ENCODE assay signal across 8 cellular contexts in the genomic region with DNA sequence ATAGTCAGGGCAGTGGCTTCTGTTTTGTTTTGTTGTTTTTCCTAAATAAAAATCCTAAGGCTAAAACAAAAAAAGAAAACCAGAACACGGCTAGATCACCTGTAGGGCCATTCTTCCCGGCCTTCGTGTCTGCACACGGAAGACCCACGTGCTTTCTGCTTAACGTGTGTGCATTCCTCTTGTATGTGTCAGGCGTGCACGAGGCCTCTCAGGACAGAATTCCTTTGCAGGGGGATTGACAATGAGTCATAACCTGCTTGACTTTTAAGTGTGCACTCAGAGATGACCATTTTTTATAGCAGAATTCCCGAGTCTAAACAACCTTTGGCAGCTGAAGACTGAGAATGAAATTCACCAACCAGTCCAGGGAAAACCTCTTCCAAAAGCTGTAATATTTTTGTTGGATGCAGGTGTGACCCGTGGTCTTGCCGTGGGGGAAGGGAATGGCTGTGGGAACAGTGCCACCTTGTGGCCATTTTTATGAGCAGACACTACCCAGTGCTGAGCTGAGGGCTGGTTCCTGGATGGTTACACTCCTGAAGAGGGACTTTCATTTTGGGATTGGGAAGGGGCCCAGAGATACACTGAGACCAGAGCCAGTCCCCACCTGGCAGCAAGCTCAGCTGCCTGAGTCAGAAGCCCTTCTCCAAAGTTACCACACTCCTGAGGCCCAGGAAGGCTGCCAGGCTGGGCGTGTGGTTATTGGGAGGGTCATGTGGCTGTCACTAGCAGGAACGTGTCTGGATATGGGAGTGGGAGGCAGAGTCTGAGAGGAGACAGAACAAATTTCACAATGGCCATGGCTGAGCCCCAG. TPM values are rescaled to one million over a fixed set of nuclear protein-coding genes. Genes with fewer than 3 reads are reported as not detected.
DNase-seq lines count a peak whose midpoint lies in the region; ATAC-seq, FAIRE-seq and TF ChIP-seq lines count a peak whose summit lies in the region.

No MANE protein-coding gene starts in this region.

- H3K4me1 ChIP-seq in A549 (peaks cover 44% of the 10 kb centered on the region), muscle layer of duodenum (ENCODE audit: control insufficient read depth in 1 of 2, insufficient read depth in 2 of 2, low read length in 2 of 2) (peaks cover 0 to 5% of the 10 kb centered on the region in 2 donors)

- FAIRE-seq in A549 (lab: Jason Lieb, UNC) (peak; percentile 23), GM12891 (lab: Jason Lieb, UNC) (peak; percentile 85)

- TF ChIP-seq POLR2A in A549 (IDR thresholded peaks at IDR 0.05; ENCODE audit: low read length) = no peak
- no peak for TF ChIP-seq POLR2A in GM12891 (IDR thresholded peaks at IDR 0.05; ENCODE audit: low read depth, low read length)

- H3K27ac ChIP-seq in A549 (peak overlapping the region; percentile 85 to 86), epithelial cell of prostate (peak overlapping the region; percentile 95), muscle layer of duodenum (ENCODE audit: low read length) (peak overlapping the region; percentile 29)

- H3K27me3 ChIP-seq in muscle layer of duodenum (ENCODE audit: low read depth, low read length) = no peaks in the 10 kb centered on the region

- peak; percentile 97 for TF ChIP-seq CTCF in A549 (IDR thresholded peaks at IDR 0.05)

- no peak overlapping the region for H3K4me3 ChIP-seq in A549
- no peak overlapping the region for H3K4me3 ChIP-seq in muscle layer of duodenum (ENCODE audit: low read depth in 1 of 2, low read length in 2 of 2)

- H3K9me3 ChIP-seq in A549 (peaks cover 3% of the 10 kb centered on the region; the same call in 1 of the 3 replicates), muscle layer of duodenum (ENCODE audit: control insufficient read depth in 1 of 2, low read length in 2 of 2) (no peaks in the 10 kb centered on the region)

- WGBS in A549 (ENCODE audit: missing lambda C conversion rate) = 8% methylated on average over 13 of the region's 13 CpGs

- peak; percentile 18 to 53; a peak in 2 of 5 replicates for TF ChIP-seq EP300 in A549 (IDR thresholded peaks at IDR 0.05)

- POLR2A ChIA-PET in A549 (lab: Yijun Ruan, JAX) = interaction anchor here (0.7 to 1.2 kb wide), 3 partner anchors 67 to 203 kb away, joined by 3 to 4 read pairs (median 3); no protein-coding TSS in a partner anchor

- ATAC-seq in A549 (peak; percentile 88 to 91), HG03354 (IDR thresholded peaks at IDR 0.05; ENCODE audit: poor library complexity, severe bottlenecking, unreplicated experiment) (peak; percentile 73)

- peak; percentile 99 for TF ChIP-seq RAD21 in A549 (conservative IDR thresholded peaks at IDR 0.05 in 1 of 2, IDR thresholded peaks at IDR 0.05 in 1 of 2)

- CTCF ChIA-PET in A549 (lab: Yijun Ruan, JAX) = interaction anchor here (0.5 to 21.4 kb wide), 82 partner anchors 8 to 1274 kb away, joined by 3 to 664 read pairs (median 5); a partner anchor contains a TSS

- H3K4me2 ChIP-seq in A549 = peak overlapping the region; percentile 76

- no peaks in the 10 kb centered on the region for H3K36me3 ChIP-seq in muscle layer of duodenum (ENCODE audit: control insufficient read depth in 1 of 2, insufficient read depth in 2 of 2, low read length in 2 of 2)

- DNase-seq in A549 (ENCODE audit: low read depth in 1 of 2, low spot score in 1 of 2) (peak; percentile 80 to 91), GM12891 (ENCODE audit: insufficient read length, low spot score) (peak; percentile 35), NCI-H82 treated with DMSO at 0.1 percent for 48 hours (lab: John Stamatoyannopoulos, UW; ENCODE audit: unreplicated experiment) (peak; percentile 11), epithelial cell of prostate (ENCODE audit: low read depth, low spot score) (peak; percentile 89)
- peak; percentile 60 for DNase-seq in activated CD8-positive, alpha-beta memory T cell treated with anti-CD3 and anti-CD28 coated beads, Interleukin-2, amount 50 U/mL, for 4 hours
- peak; percentile 15 to 39 for DNase-seq in stimulated activated CD8-positive, alpha-beta memory T cell treated with anti-CD3 and anti-CD28 coated beads, Interleukin-7, amount 100 ng/mL, for 1 hour (ENCODE audit: low read depth in 2 of 2)

TF ChIP-seq in A549, 52 proteins besides CTCF, POLR2A, EP300 and RAD21 (continues in another document):
- peak; percentile 75 to 82; a peak in 4 of 5 replicates for TF ChIP-seq JUN (IDR thresholded peaks at IDR 0.05)
- no peak for TF ChIP-seq ZFP36 (IDR thresholded peaks at IDR 0.05; ENCODE audit: borderline replicate concordance, partially characterized antibody)
- TF ChIP-seq PHF8 (IDR thresholded peaks at IDR 0.05; ENCODE audit: borderline replicate concordance, low read depth) = no peak
- no peak for TF ChIP-seq EHMT2 (IDR thresholded peaks at IDR 0.05; ENCODE audit: low read depth)
- TF ChIP-seq ESRRA (IDR thresholded peaks at IDR 0.05; ENCODE audit: borderline replicate concordance, low read length) = no peak
- no peak for TF ChIP-seq CBX8 (IDR thresholded peaks at IDR 0.05)
- no peak for TF ChIP-seq KDM1A (IDR thresholded peaks at IDR 0.05; ENCODE audit: low read depth)
- TF ChIP-seq BHLHE40 (IDR thresholded peaks at IDR 0.05; ENCODE audit: low read depth, low read length) = peak; percentile 40; the same call in 1 of the 2 replicates
- no peak for TF ChIP-seq POLR2AphosphoS2 (conservative IDR thresholded peaks at IDR 0.05; ENCODE audit: low read length)
- no peak for TF ChIP-seq ZC3H11A (IDR thresholded peaks at IDR 0.05)
- TF ChIP-seq, protein P1, sequence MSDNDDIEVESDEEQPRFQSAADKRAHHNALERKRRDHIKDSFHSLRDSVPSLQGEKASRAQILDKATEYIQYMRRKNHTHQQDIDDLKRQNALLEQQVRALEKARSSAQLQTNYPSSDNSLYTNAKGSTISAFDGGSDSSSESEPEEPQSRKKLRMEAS (IDR thresholded peaks at IDR 0.05) = peak; percentile 100
- peak; percentile 26 for TF ChIP-seq CHD2 (IDR thresholded peaks at IDR 0.05; ENCODE audit: low read length, partially characterized antibody)
- TF ChIP-seq HEYL (CRISPR knock-in tag; IDR thresholded peaks at IDR 0.05) = no peak
- peak; percentile 90 for TF ChIP-seq JUNB (IDR thresholded peaks at IDR 0.05)
- TF ChIP-seq, protein P2, sequence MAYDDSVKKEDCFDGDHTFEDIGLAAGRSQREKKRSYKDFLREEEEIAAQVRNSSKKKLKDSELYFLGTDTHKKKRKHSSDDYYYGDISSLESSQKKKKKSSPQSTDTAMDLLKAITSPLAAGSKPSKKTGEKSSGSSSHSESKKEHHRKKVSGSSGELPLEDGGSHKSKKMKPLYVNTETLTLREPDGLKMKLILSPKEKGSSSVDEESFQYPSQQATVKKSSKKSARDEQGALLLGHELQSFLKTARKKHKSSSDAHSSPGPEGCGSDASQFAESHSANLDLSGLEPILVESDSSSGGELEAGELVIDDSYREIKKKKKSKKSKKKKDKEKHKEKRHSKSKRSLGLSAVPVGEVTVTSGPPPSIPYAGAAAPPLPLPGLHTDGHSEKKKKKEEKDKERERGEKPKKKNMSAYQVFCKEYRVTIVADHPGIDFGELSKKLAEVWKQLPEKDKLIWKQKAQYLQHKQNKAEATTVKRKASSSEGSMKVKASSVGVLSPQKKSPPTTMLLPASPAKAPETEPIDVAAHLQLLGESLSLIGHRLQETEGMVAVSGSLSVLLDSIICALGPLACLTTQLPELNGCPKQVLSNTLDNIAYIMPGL (CRISPR knock-in tag; IDR thresholded peaks at IDR 0.05; ENCODE audit: borderline replicate concordance) = no peak

TF ChIP-seq in GM12891, 5 proteins besides CTCF, POLR2A, EP300 and RAD21:
- TF ChIP-seq SPI1 (IDR thresholded peaks at IDR 0.05; ENCODE audit: low read depth, low read length) (no peak), TAF1 (IDR thresholded peaks at IDR 0.05; ENCODE audit: low read depth, low read length) (no peak), PAX5 (IDR thresholded peaks at IDR 0.05; ENCODE audit: insufficient read depth, low read length, severe bottlenecking) (no peak), POLR2AphosphoS5 (IDR thresholded peaks at IDR 0.05; ENCODE audit: low read depth, low read length) (no peak), POU2F2 (IDR thresholded peaks at IDR 0.05; ENCODE audit: low read depth, low read length) (no peak)
TF ChIP-seq in GM12891: peak in this region for 0.

RNA-seq across cellular contexts. Expression of a gene that starts 35.7 kb away (rescaled TPM):
- polyA plus RNA-seq in A549 (2011; rRNA removed) = 18.4 and 22.8 TPM in 2 replicates
- polyA plus RNA-seq in A549 (2012; cell fraction: cytosol; rRNA removed) = 6.0 and 6.2 TPM in 2 replicates
- polyA plus RNA-seq in A549 (2012; cell fraction: nucleus; rRNA removed) = 9.6 and 10.7 TPM in 2 replicates
- polyA plus RNA-seq in A549 (2017; fragmentation: RNase III; extraction: RNeasy Plus Mini Kit Qiagen cat#74134 plus additional on column Dnase treatment) = 11.9 to 21.8 TPM (median 20.8 TPM) in 3 replicates
- polyA minus RNA-seq in A549 (2011; rRNA and poly(A)+ RNA removed) = 12.0 and 14.5 TPM in 2 replicates
- 0.23 TPM for polyA plus RNA-seq in GM12891 (2012; ENCODE audit: low read depth, missing spikeins)

Comparison
In these comparisons a context has a peak if more than half of its experiments do, and no peak if none do; other contexts are left out.
1. DNase-seq: peak in every context shown above with its lines; median percentile 89 in epithelial cell of prostate; 86 in A549; 60 in activated CD8-positive, alpha-beta memory T cell treated with anti-CD3 and anti-CD28 coated beads, Interleukin-2, amount 50 U/mL, for 4 hours; 35 in GM12891; 27 in stimulated activated CD8-positive, alpha-beta memory T cell treated with anti-CD3 and anti-CD28 coated beads, Interleukin-7, amount 100 ng/mL, for 1 hour; 11 in NCI-H82 treated with DMSO at 0.1 percent for 48 hours.
2. H3K27ac ChIP-seq: peak in every context shown above with its lines; median percentile 95 in epithelial cell of prostate; 86 in A549; 29 in muscle layer of duodenum.